In the genomic region with DNA sequence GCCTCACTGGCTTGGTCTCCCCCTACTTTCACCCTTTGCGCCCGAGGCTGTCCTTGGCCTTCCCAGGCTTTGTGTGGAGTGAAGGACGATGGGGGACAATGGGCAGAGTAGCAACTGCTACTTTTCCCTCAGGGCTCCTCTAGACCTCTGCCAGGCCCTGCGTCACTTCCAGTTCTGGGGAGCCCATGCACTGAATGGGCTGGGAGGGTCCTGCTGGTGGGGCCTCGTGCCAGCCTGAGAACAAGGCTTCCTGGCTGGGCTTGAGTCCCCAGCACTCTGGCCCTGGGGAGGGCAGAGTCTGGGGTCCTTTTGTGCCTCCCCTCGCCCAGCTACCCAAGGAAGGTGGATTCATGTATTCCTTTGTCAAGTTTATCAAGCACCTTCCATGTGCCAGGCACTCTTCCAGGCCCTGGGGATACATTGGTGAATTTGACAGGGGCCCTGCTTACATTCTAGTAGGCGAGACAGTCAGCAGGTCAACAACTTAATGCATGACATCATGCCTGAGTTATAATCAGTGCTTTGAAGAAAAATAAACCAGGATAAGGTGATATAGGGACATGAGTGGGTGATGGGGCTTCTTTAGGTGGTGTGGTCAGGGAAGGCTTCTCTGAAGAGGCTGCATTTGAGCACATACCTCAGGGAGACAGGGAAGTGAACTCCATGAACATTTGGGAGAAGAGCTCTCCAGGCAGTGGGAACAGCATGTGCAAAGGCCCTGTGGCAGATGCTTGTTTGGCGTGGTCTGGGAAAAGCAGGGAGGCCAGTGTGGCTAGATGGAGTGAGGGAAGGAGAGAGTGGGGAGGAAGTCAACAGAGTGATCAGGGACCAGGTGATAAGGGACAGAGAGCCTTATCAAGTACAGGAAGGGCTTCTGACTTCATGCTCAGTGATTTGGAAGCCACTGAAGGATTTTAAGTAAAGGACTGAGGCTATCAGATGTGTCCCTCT, we compare ENCODE assay signal across 9 cellular contexts. TPM values are rescaled to one million over a fixed set of nuclear protein-coding genes. Genes with fewer than 3 reads are reported as not detected.
DNase-seq lines count a peak whose midpoint lies in the region; ATAC-seq and TF ChIP-seq lines count a peak whose summit lies in the region.
"Had no signal": no experiment of that assay in that cellular context is flagged by ENCODE, and none has a peak within 500 bp of the region (broad histone marks: within the 10 kb centered on the region; RNA-seq: fewer than 3 reads in every experiment).

No MANE protein-coding gene starts in this region.

- H3K9me3 Mint-ChIP-seq in activated CD8-positive, alpha-beta T cell treated with anti-CD3 and anti-CD28 coated beads, Interleukin-2, amount 10 ng/mL, durations not matched to agents 7 days and 5 days (ENCODE audit: insufficient read depth), result no peaks in the 10 kb centered on the region
- no peaks in the 10 kb centered on the region for H3K9me3 Mint-ChIP-seq in activated CD8-positive, alpha-beta T cell treated with anti-CD3 and anti-CD28 coated beads for 36 hours
- H3K9me3 Mint-ChIP-seq in mesothelial cell of epicardium, result no peaks in the 10 kb centered on the region
- H3K9me3 Mint-ChIP-seq in activated T-cell treated with anti-CD3 and anti-CD28 coated beads, Interleukin-2, amount 50 U/mL, for 4 hours, result no peaks in the 10 kb centered on the region

- no peak overlapping the region for H3K4me3 ChIP-seq in breast epithelium
- H3K4me3 ChIP-seq in transverse colon, result no peak overlapping the region

- no peak for TF ChIP-seq POLR2A in breast epithelium (IDR thresholded peaks at IDR 0.05)
- TF ChIP-seq POLR2A in transverse colon (IDR thresholded peaks at IDR 0.05), result no peak

- ATAC-seq in activated CD8-positive, alpha-beta T cell treated with anti-CD3 and anti-CD28 coated beads, Interleukin-2, amount 10 ng/mL, durations not matched to agents 7 days and 5 days, result no peak
- no peak for ATAC-seq in activated CD8-positive, alpha-beta T cell treated with anti-CD3 and anti-CD28 coated beads for 36 hours
- no peak for ATAC-seq in activated T-cell treated with anti-CD3 and anti-CD28 coated beads, Interleukin-2, amount 50 U/mL, for 4 hours

- no peaks in the 10 kb centered on the region for H3K27me3 ChIP-seq in breast epithelium
- H3K27me3 ChIP-seq in transverse colon, result no peaks in the 10 kb centered on the region

- no peak overlapping the region for H3K4me3 Mint-ChIP-seq in activated CD8-positive, alpha-beta T cell treated with anti-CD3 and anti-CD28 coated beads, Interleukin-2, amount 10 ng/mL, durations not matched to agents 7 days and 5 days
- no peak overlapping the region for H3K4me3 Mint-ChIP-seq in activated CD8-positive, alpha-beta T cell treated with anti-CD3 and anti-CD28 coated beads for 36 hours
- H3K4me3 Mint-ChIP-seq in mesothelial cell of epicardium, result no peak overlapping the region
- H3K4me3 Mint-ChIP-seq in activated T-cell treated with anti-CD3 and anti-CD28 coated beads, Interleukin-2, amount 50 U/mL, for 4 hours, result no peak overlapping the region

- H3K36me3 ChIP-seq in breast epithelium (no peaks in the 10 kb centered on the region), transverse colon (no peaks in the 10 kb centered on the region)

- TF ChIP-seq CTCF in activated CD8-positive, alpha-beta T cell treated with anti-CD3 and anti-CD28 coated beads for 36 hours (IDR thresholded peaks at IDR 0.05), result no peak
- no peak for TF ChIP-seq CTCF in breast epithelium (IDR thresholded peaks at IDR 0.05)
- TF ChIP-seq CTCF in mesothelial cell of epicardium (IDR thresholded peaks at IDR 0.05; ENCODE audit: unreplicated experiment), result no peak
- TF ChIP-seq CTCF in transverse colon (IDR thresholded peaks at IDR 0.05), result no peak

- in situ Hi-C loops in transverse colon (cut with MboI; ENCODE audit: low pct_ligation_motif_present in 1 of 4, low pct_unique_long_range_greater_than_20kb in 1 of 4, low sequenced_read_pairs in 3 of 4), result no loop called here

- H3K27me3 Mint-ChIP-seq in activated CD8-positive, alpha-beta T cell treated with anti-CD3 and anti-CD28 coated beads, Interleukin-2, amount 10 ng/mL, durations not matched to agents 7 days and 5 days (ENCODE audit: low read depth), result no peaks in the 10 kb centered on the region
- H3K27me3 Mint-ChIP-seq in activated CD8-positive, alpha-beta T cell treated with anti-CD3 and anti-CD28 coated beads for 36 hours, result no peaks in the 10 kb centered on the region
- H3K27me3 Mint-ChIP-seq in mesothelial cell of epicardium (ENCODE audit: low read depth), result no peaks in the 10 kb centered on the region
- no peaks in the 10 kb centered on the region for H3K27me3 Mint-ChIP-seq in activated T-cell treated with anti-CD3 and anti-CD28 coated beads, Interleukin-2, amount 50 U/mL, for 4 hours (ENCODE audit: low read depth)

- no peak for DNase-seq in activated CD8-positive, alpha-beta T cell treated with anti-CD3 and anti-CD28 coated beads, Interleukin-2, amount 10 ng/mL, durations not matched to agents 7 days and 5 days
- DNase-seq in activated CD8-positive, alpha-beta T cell treated with anti-CD3 and anti-CD28 coated beads for 36 hours, result no peak
- DNase-seq in breast epithelium (ENCODE audit: low spot score in 2 of 2) (no peak), mesothelial cell of epicardium (ENCODE audit: low spot score in 2 of 2, unreplicated experiment in 2 of 2) (no peak), transverse colon (no peak), foreskin melanocyte (no peak), DMS153 (lab: John Stamatoyannopoulos, UW) (no peak)
- DNase-seq in activated T-cell treated with anti-CD3 and anti-CD28 coated beads, Interleukin-2, amount 50 U/mL, for 4 hours, result no peak
- DNase-seq: activated gamma-delta T cell treated with Interleukin-2 at 50 U/mL for 16 hours had no signal

- TF ChIP-seq EP300 in transverse colon (IDR thresholded peaks at IDR 0.05; ENCODE audit: low read depth), result no peak

- WGBS in transverse colon (ENCODE audit: low coverage in 1 of 2), 2 donors, result 81 to 100% methylated on average over 1 to 8 of the region's 8 CpGs

- CTCF ChIA-PET in activated CD8-positive, alpha-beta T cell treated with anti-CD3 and anti-CD28 coated beads, Interleukin-2, amount 10 ng/mL, durations not matched to agents 7 days and 5 days (lab: Charles Lee), result interaction anchor here (0.9 kb wide), 1 partner anchor 112 kb away, joined by 3 read pairs; no protein-coding TSS in a partner anchor
- CTCF ChIA-PET in activated CD8-positive, alpha-beta T cell treated with anti-CD3 and anti-CD28 coated beads for 36 hours (lab: Charles Lee), result no interaction called here

- peak overlapping the region; percentile 37 for H3K27ac Mint-ChIP-seq in activated CD8-positive, alpha-beta T cell treated with anti-CD3 and anti-CD28 coated beads, Interleukin-2, amount 10 ng/mL, durations not matched to agents 7 days and 5 days
- no peak overlapping the region for H3K27ac Mint-ChIP-seq in activated CD8-positive, alpha-beta T cell treated with anti-CD3 and anti-CD28 coated beads for 36 hours
- H3K27ac Mint-ChIP-seq in mesothelial cell of epicardium, result peak overlapping the region; percentile 66

- peaks cover 56 to 88% of the 10 kb centered on the region in 2 donors for H3K4me1 ChIP-seq in breast epithelium
- peaks cover 87 to 100% (median 95%) of the 10 kb centered on the region in 4 donors for H3K4me1 ChIP-seq in transverse colon

- POLR2A ChIA-PET in activated CD8-positive, alpha-beta T cell treated with anti-CD3 and anti-CD28 coated beads, Interleukin-2, amount 10 ng/mL, durations not matched to agents 7 days and 5 days (lab: Charles Lee), result no interaction called here
- POLR2A ChIA-PET in activated CD8-positive, alpha-beta T cell treated with anti-CD3 and anti-CD28 coated beads for 36 hours (lab: Charles Lee), result interaction anchor here (1.4 kb wide), 1 partner anchor 12 kb away, joined by 3 read pairs; no protein-coding TSS in a partner anchor

- H3K27ac ChIP-seq in breast epithelium (peak overlapping the region; percentile 88 to 93), transverse colon (peak overlapping the region; percentile 96 to 99 (median 98))

- intact Hi-C loops in activated CD8-positive, alpha-beta T cell treated with anti-CD3 and anti-CD28 coated beads for 36 hours (cut with micrococcal nuclease), result no loop called here
- intact Hi-C loops in breast epithelium (cut with DNase I; ENCODE audit: low total_unique reads) (no loop called here), transverse colon (cut with DNase I; ENCODE audit: low total_unique reads) (no loop called here)

- no peaks in the 10 kb centered on the region for H3K36me3 Mint-ChIP-seq in activated CD8-positive, alpha-beta T cell treated with anti-CD3 and anti-CD28 coated beads, Interleukin-2, amount 10 ng/mL, durations not matched to agents 7 days and 5 days (ENCODE audit: low read depth)
- no peaks in the 10 kb centered on the region for H3K36me3 Mint-ChIP-seq in activated CD8-positive, alpha-beta T cell treated with anti-CD3 and anti-CD28 coated beads for 36 hours (ENCODE audit: low read depth)
- no peaks in the 10 kb centered on the region for H3K36me3 Mint-ChIP-seq in mesothelial cell of epicardium
- no peaks in the 10 kb centered on the region for H3K36me3 Mint-ChIP-seq in activated T-cell treated with anti-CD3 and anti-CD28 coated beads, Interleukin-2, amount 50 U/mL, for 4 hours (ENCODE audit: insufficient read depth)

- H3K9me3 ChIP-seq in breast epithelium (no peaks in the 10 kb centered on the region), transverse colon (no peaks in the 10 kb centered on the region)

- peaks cover 26% of the 10 kb centered on the region for H3K4me1 Mint-ChIP-seq in activated CD8-positive, alpha-beta T cell treated with anti-CD3 and anti-CD28 coated beads, Interleukin-2, amount 10 ng/mL, durations not matched to agents 7 days and 5 days (ENCODE audit: low read depth)
- H3K4me1 Mint-ChIP-seq in activated CD8-positive, alpha-beta T cell treated with anti-CD3 and anti-CD28 coated beads for 36 hours (ENCODE audit: low read depth), result peaks cover 19% of the 10 kb centered on the region
- H3K4me1 Mint-ChIP-seq in mesothelial cell of epicardium, result peaks cover 60% of the 10 kb centered on the region
- peaks cover 61% of the 10 kb centered on the region for H3K4me1 Mint-ChIP-seq in activated T-cell treated with anti-CD3 and anti-CD28 coated beads, Interleukin-2, amount 50 U/mL, for 4 hours (ENCODE audit: low read depth)

RNA-seq across cellular contexts. Expression of gene ZMIZ1, which starts 14.1 kb away (rescaled TPM):
- 10 to 100 TPM; 39.9 to 40.6 TPM for total RNA-seq in activated CD8-positive, alpha-beta T cell treated with anti-CD3 and anti-CD28 coated beads, Interleukin-2, amount 10 ng/mL, durations not matched to agents 7 days and 5 days
- total RNA-seq in activated CD8-positive, alpha-beta T cell treated with anti-CD3 and anti-CD28 coated beads for 36 hours, result 10 to 100 TPM; 46.5 to 52.2 TPM
- total RNA-seq in breast epithelium, result 10 to 100 TPM; 34.4 to 63.7 (median 39.8) TPM
- 166 to 173 TPM (median 170 TPM) in 3 replicates for total RNA-seq in mesothelial cell of epicardium
- total RNA-seq in transverse colon, result 100 to 1,000 TPM in 1 of 4 donors, 10 to 100 TPM in 3; 32.0 to 108 (median 63.0) TPM
- 10 to 100 TPM; 17.7 to 21.0 (median 18.0) TPM for total RNA-seq in activated T-cell treated with anti-CD3 and anti-CD28 coated beads, Interleukin-2, amount 50 U/mL, for 4 hours
